Comparison of ENCODE assay signal across 22 cellular contexts in genomic region chr1:165345502-165345901, GRCh38. TPM values are rescaled to one million over a fixed set of nuclear protein-coding genes. Genes with fewer than 3 reads are reported as not detected.
DNase-seq lines count a peak whose midpoint lies in the region; ATAC-seq and TF ChIP-seq lines count a peak whose summit lies in the region.
"Had no signal": no experiment of that assay in that cellular context is flagged by ENCODE, and none has a peak within 500 bp of the region (broad histone marks: within the 10 kb centered on the region; RNA-seq: fewer than 3 reads in every experiment).

No MANE protein-coding gene starts in this region.

- H3K4me1 Mint-ChIP-seq in brain = peaks cover 20% of the 10 kb centered on the region
- H3K4me1 Mint-ChIP-seq in neural progenitor cell = peaks cover 63% of the 10 kb centered on the region
- H3K4me1 Mint-ChIP-seq: CD4-positive, alpha-beta memory T cell had no signal

- peaks cover 65% of the 10 kb centered on the region for H3F3A ChIP-seq in neural progenitor cell (ENCODE audit: low read depth)

- no peaks in the 10 kb centered on the region for H3K36me3 ChIP-seq in neural progenitor cell
- H3K36me3 ChIP-seq: HAP-1 had no signal

- peak overlapping the region; percentile 82 for H3K27ac ChIP-seq in neural progenitor cell
- H3K27ac ChIP-seq: A549 had no signal

- peaks cover 85% of the 10 kb centered on the region for H3K4me1 ChIP-seq in neural progenitor cell
- H3K4me1 ChIP-seq: A549, HAP-1 had no signal

- H3K4me3 Mint-ChIP-seq in brain (no peak overlapping the region), neural progenitor cell (no peak overlapping the region)
- H3K4me3 Mint-ChIP-seq: CD4-positive, alpha-beta memory T cell; HFFc6 had no signal

- H3K9me3 Mint-ChIP-seq in brain (no peaks in the 10 kb centered on the region), neural progenitor cell (peaks cover 2% of the 10 kb centered on the region)
- H3K9me3 Mint-ChIP-seq: HFFc6 had no signal

- no peak overlapping the region for H2AFZ ChIP-seq in neural progenitor cell (replicated peaks)

- DNase-seq in NCI-H748 (lab: John Stamatoyannopoulos, UW; ENCODE audit: unreplicated experiment) (peak; percentile 14), NCI-H748 treated with DMSO at 0.1 percent for 48 hours (lab: John Stamatoyannopoulos, UW) (no peak), neural progenitor cell (ENCODE audit: low spot score) (no peak), amygdala (lab: John Stamatoyannopoulos, UW) (no peak), AML-193 (lab: John Stamatoyannopoulos, UW) (no peak)
- DNase-seq: 8988T; ACHN; C1 segment of cervical spinal cord; Calu3; CD4-positive, alpha-beta memory T cell; COR-L47; DMS53; EL; GDM1; GOT3; HFFc6 had no signal

- ATAC-seq in esophagus mucosa = no peak
- ATAC-seq: A549, GM12878 had no signal

- H3K36me3 Mint-ChIP-seq in brain = no peaks in the 10 kb centered on the region
- peaks cover 2% of the 10 kb centered on the region for H3K36me3 Mint-ChIP-seq in neural progenitor cell
- H3K36me3 Mint-ChIP-seq: CD4-positive, alpha-beta memory T cell had no signal

- H3K4me3 ChIP-seq in neural progenitor cell = no peak overlapping the region
- H3K4me3 ChIP-seq: A549, GM12878, HAP-1 had no signal

- H3K79me2 ChIP-seq in neural progenitor cell (ENCODE audit: low read depth) = peaks cover 27% of the 10 kb centered on the region

- H3K27me3 Mint-ChIP-seq in brain (peaks cover 87% of the 10 kb centered on the region), neural progenitor cell (ENCODE audit: insufficient read depth, low read depth) (peaks cover 31% of the 10 kb centered on the region)

- H3K27ac Mint-ChIP-seq in brain = peak overlapping the region in 3 of 5 experiments; percentile 46 to 85 (median 74)
- no peak overlapping the region for H3K27ac Mint-ChIP-seq in neural progenitor cell
- H3K27ac Mint-ChIP-seq: CD4-positive, alpha-beta memory T cell; HFFc6 had no signal

- H3K27me3 ChIP-seq in neural progenitor cell = no peaks in the 10 kb centered on the region

- H3K9me3 ChIP-seq in neural progenitor cell (ENCODE audit: low read depth) = no peaks in the 10 kb centered on the region
- H3K9me3 ChIP-seq: A549, HAP-1 had no signal

- H3K9ac ChIP-seq in neural progenitor cell = no peak overlapping the region

- TF ChIP-seq CTCF in brain (conservative IDR thresholded peaks at IDR 0.05) (no peak), neural progenitor cell (IDR thresholded peaks at IDR 0.05) (no peak)

- peak overlapping the region; percentile 68 for H3K4me2 ChIP-seq in neural progenitor cell
- H3K4me2 ChIP-seq: A549 had no signal

- H4K20me1 ChIP-seq in neural progenitor cell (ENCODE audit: low read depth) = no peaks in the 10 kb centered on the region

RNA-seq across cellular contexts. Expression of gene LMX1A, which starts 11.0 kb away (rescaled TPM):
- polyA plus RNA-seq in brain (ENCODE audit: insufficient read depth, low read depth, low replicate concordance) = not detected
- total RNA-seq in neural progenitor cell (ENCODE audit: low replicate concordance) = 6.6 and 8.7 TPM in 2 replicates
- 0.04 TPM for total RNA-seq in esophagus mucosa
- total RNA-seq: Calu3; CD4-positive, alpha-beta memory T cell; GM12878; HFFc6 had no signal
- polyA plus RNA-seq: A549; BJ; CD4-positive, alpha-beta memory T cell; GM12878 had no signal
